In the genomic region with DNA sequence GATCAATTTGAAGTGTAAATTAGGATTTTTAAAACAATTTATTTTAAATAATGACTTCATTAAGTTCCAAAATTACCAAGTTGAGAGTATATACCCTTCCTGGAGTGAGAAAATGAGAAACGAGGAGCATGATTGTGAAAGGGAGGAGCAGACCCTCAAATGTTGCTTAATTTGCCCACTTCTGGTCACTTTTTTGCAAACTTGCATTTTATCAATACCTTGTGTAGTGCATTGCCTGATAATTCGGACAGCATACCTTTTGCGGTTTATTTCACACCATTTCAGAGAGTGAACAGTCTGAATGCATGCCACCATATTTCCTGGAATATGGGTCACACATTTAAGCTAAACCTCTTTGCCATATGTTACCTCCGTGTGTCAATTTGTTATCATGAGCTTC, we compare ENCODE assay signal across 20 cellular contexts.
DNase-seq lines count a peak whose midpoint lies in the region; ATAC-seq, FAIRE-seq and TF ChIP-seq lines count a peak whose summit lies in the region.
"Had no signal": no experiment of that assay in that cellular context is flagged by ENCODE, and none has a peak within 500 bp of the region (broad histone marks: within the 10 kb centered on the region; RNA-seq: fewer than 3 reads in every experiment).

No MANE protein-coding gene starts in this region.

- BruUV-seq in HepG2 (replicated peaks; lab: Mats Ljungman, UMichigan) (no TSS peak), K562 (replicated peaks; lab: Mats Ljungman, UMichigan) (no TSS peak)

- H4K20me1 ChIP-seq in HepG2 (ENCODE audit: insufficient read depth, low read length) (no peaks in the 10 kb centered on the region), K562 (replicated peaks; ENCODE audit: control insufficient read depth, insufficient read depth, low read length) (no peaks in the 10 kb centered on the region)
- H4K20me1 ChIP-seq: BLaER1 treated with 17β-estradiol and CSF1 and Interleukin-3, amounts not matched to agents 10 nM and 100 nM had no signal

- H3K9me3 ChIP-seq in HepG2 (ENCODE audit: low read length), result no peaks in the 10 kb centered on the region
- no peaks in the 10 kb centered on the region for H3K9me3 ChIP-seq in right lobe of liver
- no peaks in the 10 kb centered on the region for H3K9me3 ChIP-seq in A549
- no peaks in the 10 kb centered on the region for H3K9me3 ChIP-seq in K562 (replicated peaks; ENCODE audit: control insufficient read depth, insufficient read depth, low read depth, low read length)
- H3K9me3 ChIP-seq: Caco-2 had no signal

- CTCF ChIA-PET in HepG2 (lab: Yijun Ruan, JAX; ENCODE audit: low intra/inter-chr PET ratio, low total read pairs), result no interaction called here
- CTCF ChIA-PET in A549 (lab: Yijun Ruan, JAX), result no interaction called here
- CTCF ChIA-PET in K562 (lab: Yijun Ruan, JAX; ENCODE audit: low intra/inter-chr PET ratio), result no interaction called here

- FAIRE-seq in HepG2 (lab: Jason Lieb, UNC) (no peak), A549 (lab: Jason Lieb, UNC) (no peak), K562 (lab: Jason Lieb, UNC) (no peak)
- FAIRE-seq: A204.1, D721Med, G401.6, GM12891, GM19239 had no signal

- in situ Hi-C loops in HepG2 (cut with HindIII; ENCODE audit: extremely low pct_ligation_motif_present, low pct_unique_long_range_greater_than_20kb), result no loop called here
- in situ Hi-C loops in K562 (cut with MboI), result no loop called here

- ATAC-seq in HepG2 (no peak), right lobe of liver (no peak), A549 (no peak), K562 (no peak)
- ATAC-seq: CD8-positive, alpha-beta T cell had no signal

- WGBS in HepG2 (ENCODE audit: low lambda C conversion rate), result under 1% methylated on average over 4 of the region's 4 CpGs
- 67% methylated on average over 4 of the region's 4 CpGs for WGBS in right lobe of liver (ENCODE audit: insufficient coverage, low coverage, low lambda C conversion rate, missing lambda C conversion rate)
- 20% methylated on average over 4 of the region's 4 CpGs for WGBS in A549 (ENCODE audit: missing lambda C conversion rate)
- WGBS in K562 (ENCODE audit: insufficient coverage, low coverage, missing lambda C conversion rate), result 0% methylated on average over 4 of the region's 4 CpGs

- H3K27ac ChIP-seq in HepG2 (ENCODE audit: extremely low read length, insufficient read depth, low read length) (no peak overlapping the region), right lobe of liver (no peak overlapping the region), A549 (no peak overlapping the region), K562 (ENCODE audit: extremely low read depth, low read depth, low read length) (no peak overlapping the region)
- H3K27ac ChIP-seq: BLaER1 treated with 17β-estradiol and CSF1 and Interleukin-3, amounts not matched to agents 10 nM and 100 nM; C4-2B had no signal

- no peak for TF ChIP-seq POLR2A in HepG2 (IDR thresholded peaks at IDR 0.05; ENCODE audit: insufficient read depth in 1 of 2, low read depth in 2 of 2, low read length in 2 of 2)
- no peak for TF ChIP-seq POLR2A in right lobe of liver (IDR thresholded peaks at IDR 0.05)
- TF ChIP-seq POLR2A in A549 (IDR thresholded peaks at IDR 0.05; ENCODE audit: low read length), result no peak
- TF ChIP-seq POLR2A in K562 (conservative IDR thresholded peaks at IDR 0.05), result no peak

- no peaks in the 10 kb centered on the region for H3K27me3 ChIP-seq in HepG2 (ENCODE audit: control insufficient read depth in 1 of 2, insufficient read depth in 2 of 2, low read length in 2 of 2)
- H3K27me3 ChIP-seq in right lobe of liver, result no peaks in the 10 kb centered on the region
- H3K27me3 ChIP-seq in K562 (ENCODE audit: control insufficient read depth in 2 of 2, insufficient read depth in 2 of 2, low read length in 2 of 2), result no peaks in the 10 kb centered on the region
- H3K27me3 ChIP-seq: BLaER1 treated with 17β-estradiol and CSF1 and Interleukin-3, amounts not matched to agents 10 nM and 100 nM had no signal

- intact Hi-C loops in HepG2 (cut with micrococcal nuclease; ENCODE audit: unreplicated experiment) (no loop called here), right lobe of liver (cut with DNase I) (no loop called here), K562 (cut with micrococcal nuclease) (no loop called here)

- no peaks in the 10 kb centered on the region for H3K9me1 ChIP-seq in K562 (ENCODE audit: control insufficient read depth, insufficient read depth, low read length)

- DNase-seq in HepG2 (ENCODE audit: low spot score), result no peak
- no peak for DNase-seq in right lobe of liver
- DNase-seq in A549 (ENCODE audit: low read depth in 1 of 2, low spot score in 1 of 2), result no peak
- no peak for DNase-seq in K562 (ENCODE audit: extremely low read depth in 1 of 4, low spot score in 3 of 4)
- no peak for DNase-seq in activated CD8-positive, alpha-beta memory T cell treated with anti-CD3 and anti-CD28 coated beads for 24 hours
- DNase-seq: 8988T; AML-193; Caco-2; Calu3; CD4-positive, alpha-beta T cell; CD8-positive, alpha-beta T cell; DMS79 treated with DMSO at 0.1 percent for 48 hours; GF-D8 had no signal

- H3K4me1 ChIP-seq in HepG2 (ENCODE audit: insufficient read depth, low read length) (no peaks in the 10 kb centered on the region), right lobe of liver (no peaks in the 10 kb centered on the region), A549 (no peaks in the 10 kb centered on the region), K562 (replicated peaks in 1 of 2; ENCODE audit: control insufficient read depth in 2 of 2, insufficient read depth in 2 of 2, low read length in 2 of 2) (no peaks in the 10 kb centered on the region)
- H3K4me1 ChIP-seq: Caco-2 had no signal

- no peak overlapping the region for H3K4me3 ChIP-seq in HepG2 (replicated peaks in 1 of 3; ENCODE audit: insufficient read depth in 1 of 3, low read depth in 2 of 3, low read length in 3 of 3)
- no peak overlapping the region for H3K4me3 ChIP-seq in right lobe of liver
- H3K4me3 ChIP-seq in A549, result no peak overlapping the region
- no peak overlapping the region for H3K4me3 ChIP-seq in K562
- H3K4me3 ChIP-seq: BLaER1 treated with 17β-estradiol and CSF1 and Interleukin-3, amounts not matched to agents 10 nM and 100 nM had no signal

- TF ChIP-seq CTCF in HepG2 (CRISPR knock-in tag; IDR thresholded peaks at IDR 0.05), result no peak
- TF ChIP-seq CTCF in right lobe of liver (IDR thresholded peaks at IDR 0.05), result no peak
- TF ChIP-seq CTCF in A549 (IDR thresholded peaks at IDR 0.05), result no peak
- TF ChIP-seq CTCF in K562 (IDR thresholded peaks at IDR 0.05 in 2 of 3, conservative IDR thresholded peaks at IDR 0.05 in 1 of 3; ENCODE audit: insufficient read depth in 2 of 3, low read depth in 1 of 3, low read length in 3 of 3), result no peak

- no peak for TF ChIP-seq RAD21 in HepG2 (CRISPR knock-in tag; IDR thresholded peaks at IDR 0.05)
- TF ChIP-seq RAD21 in A549 (conservative IDR thresholded peaks at IDR 0.05 in 1 of 2, IDR thresholded peaks at IDR 0.05 in 1 of 2), result no peak
- TF ChIP-seq RAD21 in K562 (CRISPR knock-in tag; conservative IDR thresholded peaks at IDR 0.05 in 1 of 2, IDR thresholded peaks at IDR 0.05 in 1 of 2), result no peak

- H3K79me2 ChIP-seq in HepG2 (ENCODE audit: insufficient read depth, low read length) (no peaks in the 10 kb centered on the region), K562 (ENCODE audit: control insufficient read depth, insufficient read depth, low read length) (no peaks in the 10 kb centered on the region)

- TF ChIP-seq EP300 in HepG2 (IDR thresholded peaks at IDR 0.05; ENCODE audit: low read depth in 2 of 2, low read length in 2 of 2) (no peak), HepG2 (CRISPR knock-in tag; IDR thresholded peaks at IDR 0.05; ENCODE audit: borderline replicate concordance) (no peak), A549 (IDR thresholded peaks at IDR 0.05) (no peak), K562 (IDR thresholded peaks at IDR 0.05; ENCODE audit: low read length) (no peak)

- POLR2A ChIA-PET in HepG2 (lab: Yijun Ruan, JAX) (no interaction called here), A549 (lab: Yijun Ruan, JAX) (no interaction called here), K562 (lab: Yijun Ruan, JAX) (interaction anchor here (0.5 kb wide), 1 partner anchor 441 kb away, joined by 3 read pairs; no protein-coding TSS in a partner anchor)

- H3K36me3 ChIP-seq in HepG2 (replicated peaks in 1 of 2; ENCODE audit: control insufficient read depth in 1 of 2, insufficient read depth in 2 of 2, low read length in 2 of 2), result no peaks in the 10 kb centered on the region
- no peaks in the 10 kb centered on the region for H3K36me3 ChIP-seq in right lobe of liver
- no peaks in the 10 kb centered on the region for H3K36me3 ChIP-seq in K562 (ENCODE audit: control insufficient read depth, insufficient read depth, low read length)
- H3K36me3 ChIP-seq: BLaER1 treated with 17β-estradiol and CSF1 and Interleukin-3, amounts not matched to agents 10 nM and 100 nM had no signal

- H3K4me2 ChIP-seq in HepG2 (ENCODE audit: low read depth, low read length) (no peak overlapping the region), A549 (no peak overlapping the region), K562 (ENCODE audit: insufficient read depth, low read length) (no peak overlapping the region)
- H3K4me2 ChIP-seq: BLaER1 treated with 17β-estradiol and CSF1 and Interleukin-3, amounts not matched to agents 10 nM and 100 nM had no signal

- H3K9ac ChIP-seq in HepG2 (ENCODE audit: insufficient read depth, low read depth, low read length), result no peak overlapping the region
- H3K9ac ChIP-seq in K562 (ENCODE audit: insufficient read depth in 1 of 2, low read depth in 2 of 2, low read length in 2 of 2), result no peak overlapping the region
- H3K9ac ChIP-seq: BLaER1 treated with 17β-estradiol and CSF1 and Interleukin-3, amounts not matched to agents 10 nM and 100 nM had no signal

- H2AFZ ChIP-seq in HepG2 (ENCODE audit: low read length) (no peak overlapping the region), K562 (ENCODE audit: low read depth, low read length) (no peak overlapping the region)

TF ChIP-seq in A549, 52 proteins besides CTCF, POLR2A, EP300 and RAD21:
- peak; percentile 68 for TF ChIP-seq MAFK (IDR thresholded peaks at IDR 0.05; ENCODE audit: partially characterized antibody)
- TF ChIP-seq RFX5 (IDR thresholded peaks at IDR 0.05), result no peak

TF ChIP-seq in K562, 482 proteins besides CTCF, POLR2A, EP300 and RAD21:
- TF ChIP-seq ZNF316 (IDR thresholded peaks at IDR 0.05), result peak; percentile 16; the same call in 1 of the 2 replicates
- TF ChIP-seq C11orf30 (IDR thresholded peaks at IDR 0.05; ENCODE audit: low read depth), result peak; percentile 15; the same call in 1 of the 2 replicates
- no peak for TF ChIP-seq FOXM1 (IDR thresholded peaks at IDR 0.05; ENCODE audit: low read depth)
- TF ChIP-seq FOXM1 (CRISPR knock-in tag; IDR thresholded peaks at IDR 0.05; ENCODE audit: low read depth), result no peak

Comparison
In these comparisons a context has a peak if more than half of its experiments do, and no peak if none do; other contexts are left out.
1. Of the 241 proteins assayed by ChIP-seq in both HepG2 and K562: peak only in HepG2: MAFF and MAFK; only in K562: none; in both: none; in neither: 239.